ENCODE assay signal across 19 cellular contexts in the genomic region with DNA sequence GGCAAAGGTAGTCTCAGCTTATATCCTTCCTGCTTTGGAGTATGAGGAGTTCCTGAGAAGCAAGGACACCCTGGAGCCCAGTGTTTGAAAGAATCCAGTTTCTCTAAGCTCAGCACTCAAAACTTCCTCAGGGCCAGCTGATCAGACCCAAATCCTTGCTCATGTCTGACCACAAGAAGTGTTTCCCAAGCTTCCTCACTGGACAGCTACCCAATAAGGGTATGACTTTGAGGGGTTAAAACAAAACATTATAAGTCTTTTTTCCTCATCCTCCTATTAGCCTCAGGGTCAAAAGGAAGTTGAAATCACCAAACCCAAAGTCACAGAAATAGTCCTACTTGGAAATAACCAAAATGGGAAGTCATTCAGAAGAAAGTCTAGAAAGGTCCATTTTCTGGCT. TPM values are rescaled to one million over a fixed set of nuclear protein-coding genes. Genes with fewer than 3 reads are reported as not detected.
DNase-seq lines count a peak whose midpoint lies in the region; ATAC-seq and TF ChIP-seq lines count a peak whose summit lies in the region.
"Had no signal": no experiment of that assay in that cellular context is flagged by ENCODE, and none has a peak within 500 bp of the region (broad histone marks: within the 10 kb centered on the region; RNA-seq: fewer than 3 reads in every experiment).

No MANE protein-coding gene starts in this region.

- H3K9me3 ChIP-seq in BLaER1 treated with 17β-estradiol and CSF1 and Interleukin-3, amounts not matched to agents 10 nM and 100 nM (replicated peaks in 1 of 11), result no peaks in the 10 kb centered on the region
- H3K9me3 ChIP-seq in lower lobe of right lung, result no peaks in the 10 kb centered on the region
- no peaks in the 10 kb centered on the region for H3K9me3 ChIP-seq in effector memory CD4-positive, alpha-beta T cell (ENCODE audit: control insufficient read depth, low read length)
- H3K9me3 ChIP-seq: MG63, Peyer's patch had no signal

- intact Hi-C loops in lower lobe of right lung (cut with DNase I), result no loop called here

- peaks cover 0 to 3% (median 0%) of the 10 kb centered on the region in 11 experiments; a peak in 1 of 22 replicates for H4K20me1 ChIP-seq in BLaER1 treated with 17β-estradiol and CSF1 and Interleukin-3, amounts not matched to agents 10 nM and 100 nM

- H3K4me3 ChIP-seq in BLaER1 treated with 17β-estradiol and CSF1 and Interleukin-3, amounts not matched to agents 10 nM and 100 nM, result no peak overlapping the region
- no peak overlapping the region for H3K4me3 ChIP-seq in lower lobe of right lung
- H3K4me3 ChIP-seq in effector memory CD4-positive, alpha-beta T cell (ENCODE audit: insufficient read depth, low read depth, low read length, poor library complexity, severe bottlenecking), result no peak overlapping the region
- H3K4me3 ChIP-seq: MG63, Peyer's patch had no signal

- peaks cover 31 to 61% (median 46%) of the 10 kb centered on the region in 10 experiments for H3K4me1 ChIP-seq in BLaER1 treated with 17β-estradiol and CSF1 and Interleukin-3, amounts not matched to agents 10 nM and 100 nM
- H3K4me1 ChIP-seq in lower lobe of right lung, result peaks cover 5% of the 10 kb centered on the region
- no peaks in the 10 kb centered on the region for H3K4me1 ChIP-seq in effector memory CD4-positive, alpha-beta T cell (ENCODE audit: control insufficient read depth, insufficient read depth, low read length, poor library complexity, severe bottlenecking)
- H3K4me1 ChIP-seq: Peyer's patch had no signal

- peak; percentile 60 for DNase-seq in CD1c-positive myeloid dendritic cell (ENCODE audit: extremely low spot score)
- DNase-seq in NOMO-1 treated with dmso at 0.1 percent for 144 hours (lab: John Stamatoyannopoulos, UW; ENCODE audit: unreplicated experiment), result peak; percentile 24
- DNase-seq in lower lobe of right lung, result no peak
- DNase-seq in effector memory CD4-positive, alpha-beta T cell, result no peak
- DNase-seq: ACHN; CD4-positive, CD25-positive, alpha-beta regulatory T cell; COR-L47; DMS 273 treated with DMSO at 0.1 percent for 48 hours; DND-41; MG63; NCI-H1105 treated with DMSO at 0.1 percent for 48 hours; NCI-H1694 treated with DMSO at 0.1 percent for 48 hours; NCI-H510A; NCI-H82; Peyer's patch had no signal

- H3K27ac ChIP-seq in BLaER1 treated with 17β-estradiol and CSF1 and Interleukin-3, amounts not matched to agents 10 nM and 100 nM, result peak overlapping the region in 7 of 11 experiments; percentile 2 to 73 (median 39); a peak in 10 of 22 replicates
- no peak overlapping the region for H3K27ac ChIP-seq in lower lobe of right lung
- H3K27ac ChIP-seq in effector memory CD4-positive, alpha-beta T cell (ENCODE audit: insufficient read depth, low read length, poor library complexity, severe bottlenecking), result no peak overlapping the region
- H3K27ac ChIP-seq: Peyer's patch had no signal

- ATAC-seq in lower lobe of right lung, result peak; percentile 33 to 54
- ATAC-seq in HG03342 (IDR thresholded peaks at IDR 0.05; ENCODE audit: unreplicated experiment), result no peak
- ATAC-seq in GM19328 (IDR thresholded peaks at IDR 0.05; ENCODE audit: unreplicated experiment), result no peak

- TF ChIP-seq CTCF in lower lobe of right lung (IDR thresholded peaks at IDR 0.05), result no peak

- peak overlapping the region in 10 of 11 experiments; percentile 19 to 88 (median 80); a peak in 17 of 22 replicates for H3K4me2 ChIP-seq in BLaER1 treated with 17β-estradiol and CSF1 and Interleukin-3, amounts not matched to agents 10 nM and 100 nM

- no peak overlapping the region; a peak in 1 of 22 replicates for H3K9ac ChIP-seq in BLaER1 treated with 17β-estradiol and CSF1 and Interleukin-3, amounts not matched to agents 10 nM and 100 nM

- no peaks in the 10 kb centered on the region for H3K36me3 ChIP-seq in BLaER1 treated with 17β-estradiol and CSF1 and Interleukin-3, amounts not matched to agents 10 nM and 100 nM
- H3K36me3 ChIP-seq in lower lobe of right lung, result no peaks in the 10 kb centered on the region
- H3K36me3 ChIP-seq in effector memory CD4-positive, alpha-beta T cell (ENCODE audit: control insufficient read depth, insufficient read depth, low read length), result no peaks in the 10 kb centered on the region
- H3K36me3 ChIP-seq: MG63, Peyer's patch had no signal

- 0 out of 22 replicates have a peak, but pooled peaks cover 0 to 4% (median 0%) of the 10 kb centered on the region in 11 experiments for H3K27me3 ChIP-seq in BLaER1 treated with 17β-estradiol and CSF1 and Interleukin-3, amounts not matched to agents 10 nM and 100 nM
- no peaks in the 10 kb centered on the region for H3K27me3 ChIP-seq in lower lobe of right lung (ENCODE audit: low read depth)
- no peaks in the 10 kb centered on the region for H3K27me3 ChIP-seq in effector memory CD4-positive, alpha-beta T cell (replicated peaks; ENCODE audit: control insufficient read depth, insufficient read depth, low read length, poor library complexity, severe bottlenecking)
- H3K27me3 ChIP-seq: MG63, Peyer's patch had no signal

RNA-seq across cellular contexts. Expression of gene ZBTB33, which starts 13.7 kb away (rescaled TPM):
- 21.4 TPM for total RNA-seq in lower lobe of right lung

RNA-seq across cellular contexts. Expression of gene TMEM255A, which starts 46.9 kb away (rescaled TPM):
- total RNA-seq in lower lobe of right lung, result 2.7 TPM
- total RNA-seq: CD4-positive, CD25-positive, alpha-beta regulatory T cell; G401 had no signal

Comparison
In these comparisons a context has a peak if more than half of its experiments do, and no peak if none do; other contexts are left out.
1. H3K27ac ChIP-seq: peak in BLaER1 treated with 17β-estradiol and CSF1 and Interleukin-3, amounts not matched to agents 10 nM and 100 nM (7 of 11); none in lower lobe of right lung (single experiment) and effector memory CD4-positive, alpha-beta T cell (single experiment).
2. DNase-seq: peak in CD1c-positive myeloid dendritic cell (single experiment) and NOMO-1 treated with dmso at 0.1 percent for 144 hours (single experiment); none in lower lobe of right lung (single experiment) and effector memory CD4-positive, alpha-beta T cell (0 of 3).
3. ATAC-seq: peak in lower lobe of right lung (2 of 2); none in HG03342 (single experiment) and GM19328 (single experiment).